Comparison of ENCODE assay signal across 11 cellular contexts in genomic region chr1:155982106-155982505, GRCh38. TPM values are rescaled to one million over a fixed set of nuclear protein-coding genes. Genes with fewer than 3 reads are reported as not detected.
DNase-seq lines count a peak whose midpoint lies in the region; ATAC-seq, FAIRE-seq and TF ChIP-seq lines count a peak whose summit lies in the region.
"Had no signal": no experiment of that assay in that cellular context is flagged by ENCODE, and none has a peak within 500 bp of the region (broad histone marks: within the 10 kb centered on the region; RNA-seq: fewer than 3 reads in every experiment).

No MANE protein-coding gene starts in this region.

- TF ChIP-seq RAD21 in GM12878 (IDR thresholded peaks at IDR 0.05; ENCODE audit: insufficient read depth, low read depth, low read length), result no peak

- CTCF ChIA-PET in A673 (lab: Charles Lee), result no interaction called here
- CTCF ChIA-PET in HEK293 (lab: Yijun Ruan, JAX), result interaction anchor here (0.7 to 2.7 kb wide), 5 partner anchors 13 to 84 kb away, joined by 3 to 6 read pairs (median 6); no protein-coding TSS in a partner anchor
- CTCF ChIA-PET in GM12878 (lab: Yijun Ruan, JAX), result interaction anchor here (0.9 to 14.7 kb wide), 10 partner anchors 15 to 84 kb away, joined by 3 to 227 read pairs (median 14); partner anchors contain the start of genes KHDC4 and RXFP4
- CTCF ChIA-PET in GM10248 (lab: Yijun Ruan, JAX), result interaction anchor here (1.9 to 19.5 kb wide), 5 partner anchors 11 to 84 kb away, joined by 4 to 215 read pairs (median 15); partner anchors contain the start of gene KHDC4

- DNase-seq in A673 (ENCODE audit: low spot score) (no peak), GM12878 (ENCODE audit: low read depth, low spot score) (no peak), GM10248 (ENCODE audit: extremely low spot score) (no peak), COLO829 (ENCODE audit: low spot score) (no peak), dorsolateral prefrontal cortex (no peak)
- DNase-seq in activated T-cell treated with anti-CD3 and anti-CD28 coated beads, Interleukin-2, amount 50 U/mL, for 1 hour, result no peak
- DNase-seq: DND-41, NCI-H2171 had no signal

- H3K27ac ChIP-seq in A673 (ENCODE audit: low read depth, low read length, poor library complexity, severe bottlenecking) (peak overlapping the region; percentile 95), HEK293 (ENCODE audit: extremely low read depth, low read depth, low read length) (no peak overlapping the region), GM12878 (ENCODE audit: control insufficient read depth, insufficient read depth) (peak overlapping the region; percentile 97; the same call in 1 of the 2 replicates), muscle layer of duodenum (ENCODE audit: low read length) (peak overlapping the region; percentile 87), dorsolateral prefrontal cortex (peak overlapping the region in 17 of 59 donors; percentile 21 to 100 (median 97))
- H3K27ac ChIP-seq: neural progenitor cell had no signal

- H3K36me3 ChIP-seq in A673 (ENCODE audit: insufficient read depth, low read length, poor library complexity, severe bottlenecking) (no peaks in the 10 kb centered on the region), HEK293 (ENCODE audit: control insufficient read depth in 2 of 2, insufficient read depth in 1 of 2, low read length in 2 of 2) (no peaks in the 10 kb centered on the region), GM12878 (ENCODE audit: control insufficient read depth in 2 of 2, insufficient read depth in 2 of 2, low read length in 1 of 2) (no peaks in the 10 kb centered on the region), muscle layer of duodenum (ENCODE audit: control insufficient read depth in 1 of 2, insufficient read depth in 2 of 2, low read length in 2 of 2) (peaks cover 0 to 12% of the 10 kb centered on the region in 2 donors)
- H3K36me3 ChIP-seq: neural progenitor cell had no signal

- intact Hi-C loops in A673 (cut with micrococcal nuclease; ENCODE audit: unreplicated experiment), result no loop called here
- intact Hi-C loops in GM12878 (cut with micrococcal nuclease; ENCODE audit: unreplicated experiment), result no loop called here
- intact Hi-C loops in dorsolateral prefrontal cortex (cut with DNase I), result loop anchor here in 1 of 2 donors (5.0 kb wide), 1 partner anchor 115 kb away; no protein-coding TSS in a partner anchor

- TF ChIP-seq EP300 in GM12878 (IDR thresholded peaks at IDR 0.05; ENCODE audit: borderline replicate concordance in 1 of 2, control insufficient read depth in 1 of 2, low read depth in 2 of 2, low read length in 2 of 2), result no peak

- TF ChIP-seq CTCF in A673 (conservative IDR thresholded peaks at IDR 0.05; ENCODE audit: low read depth, low read length) (no peak), HEK293 (tag by site-specific recombination; IDR thresholded peaks at IDR 0.05) (no peak), GM12878 (IDR thresholded peaks at IDR 0.05 in 2 of 3, conservative IDR thresholded peaks at IDR 0.05 in 1 of 3; ENCODE audit: control insufficient read depth in 2 of 3, extremely low read depth in 1 of 3, insufficient read depth in 1 of 3, low read depth in 3 of 3, low read length in 3 of 3) (no peak), GM10248 (IDR thresholded peaks at IDR 0.05; ENCODE audit: control extremely low read depth, extremely low read depth, low read depth, missing control alignments) (no peak), dorsolateral prefrontal cortex (IDR thresholded peaks at IDR 0.05 in 54 of 56, conservative IDR thresholded peaks at IDR 0.05 in 2 of 56; ENCODE audit: low read depth in 1 of 56, partially characterized antibody in 56 of 56) (no peak)

- H3K27me3 ChIP-seq in A673 (replicated peaks; ENCODE audit: insufficient read depth, low read depth, low read length, poor library complexity) (no peaks in the 10 kb centered on the region), GM12878 (replicated peaks in 1 of 2; ENCODE audit: control insufficient read depth in 2 of 2, insufficient read depth in 2 of 2, low read length in 1 of 2) (no peaks in the 10 kb centered on the region), muscle layer of duodenum (ENCODE audit: low read depth, low read length) (no peaks in the 10 kb centered on the region), dorsolateral prefrontal cortex (no peaks in the 10 kb centered on the region)
- H3K27me3 ChIP-seq: neural progenitor cell had no signal

- peaks cover 47% of the 10 kb centered on the region for H3K79me2 ChIP-seq in GM12878 (ENCODE audit: control insufficient read depth, insufficient read depth, low read length)

- H3K4me1 ChIP-seq in A673 (ENCODE audit: insufficient read depth, low read length, poor library complexity, severe bottlenecking) (peaks cover 63% of the 10 kb centered on the region), HEK293 (ENCODE audit: control insufficient read depth, insufficient read depth, low read length) (peaks cover 20% of the 10 kb centered on the region), GM12878 (ENCODE audit: control insufficient read depth, insufficient read depth, low read length) (peaks cover 26% of the 10 kb centered on the region), muscle layer of duodenum (ENCODE audit: control insufficient read depth in 1 of 2, insufficient read depth in 2 of 2, low read length in 2 of 2) (peaks cover 40 to 50% of the 10 kb centered on the region in 2 donors)

- no peak overlapping the region for H3K9ac ChIP-seq in GM12878 (ENCODE audit: control insufficient read depth, insufficient read depth, low read length)
- H3K9ac ChIP-seq: neural progenitor cell had no signal

- BruUV-seq in A673 (replicated peaks; lab: Mats Ljungman, UMichigan) (no TSS peak), GM12878 (replicated peaks; lab: Mats Ljungman, UMichigan) (no TSS peak)

- no peak for ATAC-seq in GM12878

- TF ChIP-seq POLR2A in GM12878 (IDR thresholded peaks at IDR 0.05; ENCODE audit: low read depth, low read length), result no peak

- H4K20me1 ChIP-seq in GM12878 (ENCODE audit: control insufficient read depth, insufficient read depth), result no peaks in the 10 kb centered on the region

- in situ Hi-C loops in GM12878 (cut with MboI), result no loop called here

- peak overlapping the region; percentile 63 for H3K4me2 ChIP-seq in GM12878 (ENCODE audit: control insufficient read depth, insufficient read depth)
- H3K4me2 ChIP-seq: neural progenitor cell had no signal

- RAD21 ChIA-PET in GM12878 (lab: Charles Lee; ENCODE audit: unreplicated experiment), result interaction anchor here (2.4 to 14.4 kb wide), 7 partner anchors 8 to 123 kb away, joined by 7 to 214 read pairs (median 49); partner anchors contain the start of genes KHDC4, RXFP4 and SYT11

- no peak for FAIRE-seq in GM12878 (lab: Jason Lieb, UNC)

- SMC1A ChIA-PET in GM12878 (lab: Charles Lee; ENCODE audit: uncharacterized antibody, unreplicated experiment), result interaction anchor here (2.5 to 16.7 kb wide), 6 partner anchors 8 to 48 kb away, joined by 15 to 229 read pairs (median 84); partner anchors contain the start of genes KHDC4 and RXFP4

- POLR2A ChIA-PET in A673 (lab: Charles Lee; ENCODE audit: low non-redundant PET) (no interaction called here), HEK293 (lab: Yijun Ruan, JAX) (no interaction called here), GM12878 (lab: Charles Lee) (interaction anchor here (0.6 to 14.9 kb wide), 6 partner anchors 9 to 83 kb away, joined by 4 to 273 read pairs (median 43); partner anchors contain the start of genes KHDC4 and RXFP4), GM10248 (lab: Yijun Ruan, JAX) (no interaction called here)

- H2AFZ ChIP-seq in GM12878 (ENCODE audit: control insufficient read depth, low read depth, low read length), result no peak overlapping the region
- H2AFZ ChIP-seq: neural progenitor cell had no signal

- WGBS in GM12878 (ENCODE audit: insufficient coverage, insufficient replicate concordance, low lambda C conversion rate, missing lambda C conversion rate), result 43% methylated on average over 7 of the region's 7 CpGs

- H3K9me3 ChIP-seq in A673 (ENCODE audit: low read depth, low read length, poor library complexity, severe bottlenecking) (no peaks in the 10 kb centered on the region), HEK293 (ENCODE audit: control insufficient read depth, insufficient read depth, low read depth, low read length) (no peaks in the 10 kb centered on the region), GM12878 (replicated peaks; ENCODE audit: control insufficient read depth, insufficient read depth, low read length) (no peaks in the 10 kb centered on the region), muscle layer of duodenum (ENCODE audit: control insufficient read depth in 1 of 2, low read length in 2 of 2) (no peaks in the 10 kb centered on the region)

- H3K4me3 ChIP-seq in A673 (ENCODE audit: low read depth, low read length, poor library complexity, severe bottlenecking) (peak overlapping the region; percentile 95), HEK293 (ENCODE audit: low read depth, low read length) (no peak overlapping the region), GM12878 (peak overlapping the region; percentile 100; the same call in 1 of the 2 replicates), muscle layer of duodenum (ENCODE audit: low read depth in 1 of 2, low read length in 2 of 2) (peak overlapping the region; percentile 19 to 40), dorsolateral prefrontal cortex (no peak overlapping the region)
- H3K4me3 ChIP-seq: neural progenitor cell had no signal

RNA-seq across cellular contexts. Expression of gene ARHGEF2, which starts 3.8 kb away (rescaled TPM):
- total RNA-seq in A673 (2021), result 148 and 161 TPM in 2 replicates
- total RNA-seq in GM12878 (2013; cell fraction: nucleolus; rRNA removed), result 184 and 208 TPM in 2 replicates
- 71.2 and 84.4 TPM in 2 replicates for total RNA-seq in GM12878 (2014; rRNA removed)
- total RNA-seq in GM12878 (2014; rRNA removed; fragmentation: Illumina TruSeq; extraction: Trizol), result 40.4 and 44.9 TPM in 2 replicates
- total RNA-seq in GM12878 (2021), result 113 and 116 TPM in 2 replicates
- 23.2 TPM for polyA plus RNA-seq in GM12878 (2011; ENCODE audit: low read depth)
- polyA plus RNA-seq in GM12878 (2011; rRNA removed), result 48.7 and 88.1 TPM in 2 replicates
- 48.3 and 60.5 TPM in 2 replicates for polyA plus RNA-seq in GM12878 (2011; cell fraction: cytosol; rRNA removed)
- 206 and 248 TPM in 2 replicates for polyA plus RNA-seq in GM12878 (2011; cell fraction: nucleus; rRNA removed)
- 53.2 and 56.8 TPM in 2 replicates for polyA plus RNA-seq in GM12878 (2012)
- 64.4 and 80.8 TPM in 2 replicates for polyA plus RNA-seq in GM12878 (2014; fragmentation: Illumina TruSeq; extraction: Trizol)
- polyA plus RNA-seq in GM12878 (2014; fragmentation: Nextera tagmentation; extraction: Ambion mirVana), result 10 to 100 TPM in 1 of 2 experiments, 1 to 10 TPM in 1; 8.1 to 10.6 TPM
- polyA plus RNA-seq in GM12878 (2014; rRNA removed), result 87.0 and 89.9 TPM in 2 replicates
- 10 to 100 TPM; 57.1 to 58.9 TPM for polyA plus RNA-seq in GM12878 (2016; fragmentation: Nextera tagmentation; extraction: Ambion mirVana)
- 109 and 114 TPM in 2 replicates for polyA minus RNA-seq in GM12878 (2011; rRNA and poly(A)+ RNA removed)
- polyA minus RNA-seq in GM12878 (2011; cell fraction: cytosol; rRNA and poly(A)+ RNA removed), result 29.7 and 31.8 TPM in 2 replicates
- polyA minus RNA-seq in GM12878 (2011; cell fraction: nucleus; rRNA and poly(A)+ RNA removed), result 67.3 and 125 TPM in 2 replicates
- total RNA-seq in dorsolateral prefrontal cortex, result 100 to 1,000 TPM; 113 to 323 (median 165) TPM

RNA-seq across cellular contexts. Expression of gene SSR2, which starts 38.6 kb away (rescaled TPM):
- 220 and 233 TPM in 2 replicates for total RNA-seq in A673 (2021)
- total RNA-seq in GM12878 (2013; cell fraction: nucleolus; rRNA removed), result 117 and 134 TPM in 2 replicates
- total RNA-seq in GM12878 (2014; rRNA removed), result 304 and 309 TPM in 2 replicates
- total RNA-seq in GM12878 (2014; rRNA removed; fragmentation: Illumina TruSeq; extraction: Trizol), result 253 and 257 TPM in 2 replicates
- total RNA-seq in GM12878 (2021), result 207 and 208 TPM in 2 replicates
- polyA plus RNA-seq in GM12878 (2011; ENCODE audit: low read depth), result 419 TPM
- polyA plus RNA-seq in GM12878 (2011; rRNA removed), result 434 and 553 TPM in 2 replicates
- 648 and 1,046 TPM in 2 replicates for polyA plus RNA-seq in GM12878 (2011; cell fraction: cytosol; rRNA removed)
- 186 and 215 TPM in 2 replicates for polyA plus RNA-seq in GM12878 (2011; cell fraction: nucleus; rRNA removed)
- polyA plus RNA-seq in GM12878 (2012), result 316 TPM in 2 replicates
- 443 and 504 TPM in 2 replicates for polyA plus RNA-seq in GM12878 (2014; fragmentation: Illumina TruSeq; extraction: Trizol)
- 100 to 1,000 TPM; 395 to 407 TPM for polyA plus RNA-seq in GM12878 (2014; fragmentation: Nextera tagmentation; extraction: Ambion mirVana)
- polyA plus RNA-seq in GM12878 (2014; rRNA removed), result 300 and 320 TPM in 2 replicates
- polyA plus RNA-seq in GM12878 (2016; fragmentation: Nextera tagmentation; extraction: Ambion mirVana), result 100 to 1,000 TPM; 226 to 238 TPM
- 366 and 382 TPM in 2 replicates for polyA minus RNA-seq in GM12878 (2011; rRNA and poly(A)+ RNA removed)
- polyA minus RNA-seq in GM12878 (2011; cell fraction: cytosol; rRNA and poly(A)+ RNA removed), result 76.2 and 86.9 TPM in 2 replicates
- 32.3 and 40.9 TPM in 2 replicates for polyA minus RNA-seq in GM12878 (2011; cell fraction: nucleus; rRNA and poly(A)+ RNA removed)
- 10 to 100 TPM; 55.2 to 94.2 (median 71.4) TPM for total RNA-seq in dorsolateral prefrontal cortex

RNA-seq across cellular contexts. Expression of gene RXFP4, which starts 40.7 kb away (rescaled TPM):
- total RNA-seq in A673 (2021) (not detected in 2 replicates), GM12878 (2014; rRNA removed) (0.40 TPM in 1 of 2 replicates, not detected in the other), GM12878 (2014; rRNA removed; fragmentation: Illumina TruSeq; extraction: Trizol) (not detected in 2 replicates), GM12878 (2021) (not detected in 2 replicates), dorsolateral prefrontal cortex (not detected)
- 0.56 TPM in 1 of 2 replicates, not detected in the other for total RNA-seq in GM12878 (2013; cell fraction: nucleolus; rRNA removed)
- not detected for polyA plus RNA-seq in GM12878 (2011; ENCODE audit: low read depth)
- polyA plus RNA-seq in GM12878 (2011; rRNA removed) (not detected in 2 replicates), GM12878 (2014; fragmentation: Illumina TruSeq; extraction: Trizol) (not detected in 2 replicates), GM12878 (2014; fragmentation: Nextera tagmentation; extraction: Ambion mirVana) (not detected), GM12878 (2014; rRNA removed) (0.10 and 0.16 TPM in 2 replicates), GM12878 (2016; fragmentation: Nextera tagmentation; extraction: Ambion mirVana) (under 1 TPM in 1 of 2 experiments, not detected in 1; 0.39 TPM)
- 0.04 and 0.05 TPM in 2 replicates for polyA plus RNA-seq in GM12878 (2011; cell fraction: cytosol; rRNA removed)
- 0.10 and 0.12 TPM in 2 replicates for polyA plus RNA-seq in GM12878 (2011; cell fraction: nucleus; rRNA removed)
- polyA plus RNA-seq in GM12878 (2012), result 0.11 and 0.12 TPM in 2 replicates
- 0.62 TPM in 1 of 2 replicates, not detected in the other for polyA minus RNA-seq in GM12878 (2011; rRNA and poly(A)+ RNA removed)
- not detected in 2 replicates for polyA minus RNA-seq in GM12878 (2011; cell fraction: cytosol; rRNA and poly(A)+ RNA removed)
- 0.67 and 1.1 TPM in 2 replicates for polyA minus RNA-seq in GM12878 (2011; cell fraction: nucleus; rRNA and poly(A)+ RNA removed)

RNA-seq across cellular contexts. Expression of gene KHDC4, which starts 47.9 kb away (rescaled TPM):
- total RNA-seq in A673 (2021), result 92.7 and 93.3 TPM in 2 replicates
- total RNA-seq in GM12878 (2013; cell fraction: nucleolus; rRNA removed), result 216 and 221 TPM in 2 replicates
- total RNA-seq in GM12878 (2014; rRNA removed), result 40.8 and 42.1 TPM in 2 replicates
- 42.8 and 44.4 TPM in 2 replicates for total RNA-seq in GM12878 (2014; rRNA removed; fragmentation: Illumina TruSeq; extraction: Trizol)
- total RNA-seq in GM12878 (2021), result 40.5 and 41.1 TPM in 2 replicates
- polyA plus RNA-seq in GM12878 (2011; ENCODE audit: low read depth), result 33.9 TPM
- 109 and 120 TPM in 2 replicates for polyA plus RNA-seq in GM12878 (2011; rRNA removed)
- polyA plus RNA-seq in GM12878 (2011; cell fraction: cytosol; rRNA removed), result 83.7 and 84.8 TPM in 2 replicates
- polyA plus RNA-seq in GM12878 (2011; cell fraction: nucleus; rRNA removed), result 141 and 162 TPM in 2 replicates
- polyA plus RNA-seq in GM12878 (2012), result 33.4 and 38.1 TPM in 2 replicates
- polyA plus RNA-seq in GM12878 (2014; fragmentation: Illumina TruSeq; extraction: Trizol), result 47.8 and 62.4 TPM in 2 replicates
- 10 to 100 TPM; 11.7 to 15.1 TPM for polyA plus RNA-seq in GM12878 (2014; fragmentation: Nextera tagmentation; extraction: Ambion mirVana)
- 58.2 and 70.5 TPM in 2 replicates for polyA plus RNA-seq in GM12878 (2014; rRNA removed)
- 10 to 100 TPM; 39.5 to 46.9 TPM for polyA plus RNA-seq in GM12878 (2016; fragmentation: Nextera tagmentation; extraction: Ambion mirVana)
- 90.9 and 110 TPM in 2 replicates for polyA minus RNA-seq in GM12878 (2011; rRNA and poly(A)+ RNA removed)
- polyA minus RNA-seq in GM12878 (2011; cell fraction: cytosol; rRNA and poly(A)+ RNA removed), result 37.3 and 41.2 TPM in 2 replicates
- polyA minus RNA-seq in GM12878 (2011; cell fraction: nucleus; rRNA and poly(A)+ RNA removed), result 77.4 and 88.9 TPM in 2 replicates
- total RNA-seq in dorsolateral prefrontal cortex, result 10 to 100 TPM; 33.7 to 80.2 (median 50.9) TPM

Comparison
In these comparisons a context has a peak if more than half of its experiments do, and no peak if none do; other contexts are left out.
1. H3K4me3 ChIP-seq: peak in A673 (single experiment), GM12878 (single experiment) and muscle layer of duodenum (2 of 2); none in HEK293 (single experiment) and dorsolateral prefrontal cortex (0 of 59).